ENCODE assay signal across 34 cellular contexts in genomic region chr12:116473416-116473815, GRCh38.
"Had no signal": no experiment of that assay in that cellular context is flagged by ENCODE, and none has a peak within 500 bp of the region (broad histone marks: within the 10 kb centered on the region; RNA-seq: fewer than 3 reads in every experiment).

No MANE protein-coding gene starts in this region.

- H3K36me3 ChIP-seq: adrenal gland, brain microvascular endothelial cell, breast epithelium had no signal

- H3K4me3 ChIP-seq: adrenal gland, body of pancreas, breast epithelium had no signal

- H3K27me3 ChIP-seq: adrenal gland, body of pancreas, brain microvascular endothelial cell, breast epithelium had no signal

- H3K9me3 ChIP-seq: adrenal gland, body of pancreas had no signal

- H3K27ac ChIP-seq: adrenal gland, body of pancreas, brain microvascular endothelial cell, breast epithelium, VCaP had no signal

- ATAC-seq: activated CD8-positive, alpha-beta T cell treated with anti-CD3 and anti-CD28 coated beads for 36 hours; activated naive CD4-positive, alpha-beta T cell treated with anti-CD3 and anti-CD28 coated beads, Interleukin-2, amount 50 U/mL, for 72 hours; activated T-cell treated with anti-CD3 and anti-CD28 coated beads, Interleukin-2, amount 50 U/mL, for 4 hours; activated T-cell treated with anti-CD3 and anti-CD28 coated beads, Interleukin-2, amount 50 U/mL, for 72 hours; activated T-helper 17 cell treated with anti-CD3 and anti-CD28 coated beads, Interleukin-2, amount 50 U/mL, for 72 hours; body of pancreas had no signal

- FAIRE-seq: astrocyte, colon, TTC549 had no signal

- DNase-seq: activated B cell treated with CpG ODN at 0.5 μM for 24 hours; activated CD4-positive, alpha-beta memory T cell treated with anti-CD3 and anti-CD28 coated beads for 36 hours; activated CD4-positive, alpha-beta T cell treated with anti-CD3 and anti-CD28 coated beads for 4 hours; activated CD4-positive, alpha-beta T cell treated with anti-CD3 and anti-CD28 coated beads, Interleukin-2, amount 10 ng/mL, durations not matched to agents 24 days and 14 days; activated CD4-positive, alpha-beta T cell treated with anti-CD3 and anti-CD28 coated beads, Interleukin-2, amount 50 U/mL, for 1 hour; activated CD4-positive, alpha-beta T cell treated with anti-CD3 and anti-CD28 coated beads, Interleukin-2, amount 50 U/mL, for 4 hours; activated CD4-positive, CD25-positive, alpha-beta regulatory T cell treated with anti-CD3 and anti-CD28 coated beads, Interleukin-2, amount 50 U/mL, for 72 hours; activated CD8-positive, alpha-beta memory T cell treated with anti-CD3 and anti-CD28 coated beads, Interleukin-2, amount 50 U/mL, for 4 hours; activated CD8-positive, alpha-beta T cell treated with anti-CD3 and anti-CD28 coated beads for 36 hours; activated effector memory CD4-positive, alpha-beta T cell treated with anti-CD3 and anti-CD28 coated beads, Interleukin-2, amount 50 U/mL, for 16 hours; activated gamma-delta T cell treated with Interleukin-2 at 50 U/mL for 16 hours; activated naive CD4-positive, alpha-beta T cell; activated naive CD4-positive, alpha-beta T cell treated with anti-CD3 and anti-CD28 coated beads for 36 hours; activated naive CD4-positive, alpha-beta T cell treated with anti-CD3 and anti-CD28 coated beads, Interleukin-2, amount 50 U/mL, for 16 hours; activated naive CD8-positive, alpha-beta T cell treated with anti-CD3 and anti-CD28 coated beads for 36 hours; activated T-cell treated with anti-CD3 and anti-CD28 coated beads for 4 hours; activated T-cell treated with anti-CD3 and anti-CD28 coated beads, Interleukin-2, amount 50 U/mL, for 1 hour; activated T-cell treated with anti-CD3 and anti-CD28 coated beads, Interleukin-2, amount 50 U/mL, for 4 hours; activated T-cell treated with anti-CD3 and anti-CD28 coated beads, Interleukin-2, amount 50 U/mL, for 72 hours; adrenal gland; amniotic stem cell; aorta; body of pancreas; brain microvascular endothelial cell; central memory CD4-positive, alpha-beta T cell; T-helper 2 cell; T-helper 9 cell had no signal

- H3K4me1 ChIP-seq: adrenal gland, breast epithelium had no signal
